Comparison of ENCODE assay signal across 18 cellular contexts in the genomic region with DNA sequence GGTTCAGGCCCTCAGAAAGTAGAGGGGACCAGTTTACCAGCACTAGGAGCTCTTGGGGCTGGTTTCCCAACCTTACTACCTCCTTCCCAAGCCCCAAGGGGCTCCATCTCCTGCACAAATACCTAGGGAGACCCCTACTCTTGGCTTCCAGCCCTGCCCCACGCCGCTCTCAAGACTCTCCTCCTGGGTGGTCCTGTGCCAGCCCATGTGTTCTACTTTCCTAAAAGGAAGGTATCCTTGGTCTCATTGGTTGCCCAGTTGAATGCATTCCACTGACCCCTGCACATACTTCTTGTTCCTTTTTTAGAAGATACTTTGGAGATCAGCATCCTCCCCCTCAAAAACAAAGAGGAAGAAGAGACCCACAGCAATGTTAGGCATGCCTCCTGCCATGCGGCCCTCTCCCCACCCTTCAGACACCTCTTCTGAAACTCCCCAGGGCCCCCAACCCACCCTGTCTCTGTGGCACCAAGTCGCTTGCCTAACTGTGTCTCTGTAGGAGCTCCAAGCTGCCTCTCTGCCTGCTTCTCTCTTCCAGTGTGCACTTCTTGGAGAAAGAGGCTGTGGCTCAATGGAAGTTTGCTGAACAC. TPM values are rescaled to one million over a fixed set of nuclear protein-coding genes. Genes with fewer than 3 reads are reported as not detected.
"Had no signal": no experiment of that assay in that cellular context is flagged by ENCODE, and none has a peak within 500 bp of the region (broad histone marks: within the 10 kb centered on the region; RNA-seq: fewer than 3 reads in every experiment).

No MANE protein-coding gene starts in this region.

- H3K9me3 Mint-ChIP-seq: activated CD8-positive, alpha-beta T cell treated with anti-CD3 and anti-CD28 coated beads for 36 hours; activated naive CD4-positive, alpha-beta T cell treated with anti-CD3 and anti-CD28 coated beads, Interleukin-2, amount 50 U/mL, for 24 hours; activated T-helper 17 cell treated with anti-CD3 and anti-CD28 coated beads, Interleukin-2, amount 50 U/mL, for 72 hours; immature natural killer cell; stimulated activated effector memory CD8-positive, alpha-beta T cell treated with anti-CD3 and anti-CD28 coated beads, Interleukin-12 subunit alpha, Interleukin-12 subunit beta, amount 100 ng/mL, for 72 hours; type B pancreatic cell had no signal

- H3K4me3 ChIP-seq: lower lobe of right lung, smooth muscle cell had no signal

- H3K4me2 ChIP-seq: smooth muscle cell had no signal

- H3K4me3 Mint-ChIP-seq: activated CD4-positive, alpha-beta T cell treated with anti-CD3 and anti-CD28 coated beads for 36 hours; activated CD8-positive, alpha-beta T cell treated with anti-CD3 and anti-CD28 coated beads for 36 hours; activated naive CD4-positive, alpha-beta T cell treated with anti-CD3 and anti-CD28 coated beads, Interleukin-2, amount 50 U/mL, for 24 hours; activated T-helper 17 cell treated with anti-CD3 and anti-CD28 coated beads, Interleukin-2, amount 50 U/mL, for 72 hours; immature natural killer cell; stimulated activated effector memory CD8-positive, alpha-beta T cell treated with anti-CD3 and anti-CD28 coated beads, Interleukin-12 subunit alpha, Interleukin-12 subunit beta, amount 100 ng/mL, for 72 hours; type B pancreatic cell had no signal

- H3K27ac ChIP-seq: lower lobe of right lung, neutrophil, WERI-Rb-1 had no signal

- H3K9me3 ChIP-seq: lower lobe of right lung, neutrophil had no signal

- DNase-seq: activated CD4-positive, alpha-beta T cell treated with anti-CD3 and anti-CD28 coated beads for 36 hours; activated CD8-positive, alpha-beta T cell treated with anti-CD3 and anti-CD28 coated beads for 36 hours; glutamatergic neuron; immature natural killer cell; left cardiac atrium; lower lobe of right lung; naive B cell; right cardiac atrium; WERI-Rb-1 had no signal

- H3K36me3 Mint-ChIP-seq: activated naive CD4-positive, alpha-beta T cell treated with anti-CD3 and anti-CD28 coated beads, Interleukin-2, amount 50 U/mL, for 24 hours; immature natural killer cell; naive B cell; stimulated activated effector memory CD8-positive, alpha-beta T cell treated with anti-CD3 and anti-CD28 coated beads, Interleukin-12 subunit alpha, Interleukin-12 subunit beta, amount 100 ng/mL, for 72 hours; type B pancreatic cell had no signal

- H3K27ac Mint-ChIP-seq: activated CD4-positive, alpha-beta T cell treated with anti-CD3 and anti-CD28 coated beads for 36 hours; activated CD8-positive, alpha-beta T cell treated with anti-CD3 and anti-CD28 coated beads for 36 hours; activated naive CD4-positive, alpha-beta T cell treated with anti-CD3 and anti-CD28 coated beads, Interleukin-2, amount 50 U/mL, for 24 hours; activated T-helper 17 cell treated with anti-CD3 and anti-CD28 coated beads, Interleukin-2, amount 50 U/mL, for 72 hours; immature natural killer cell; type B pancreatic cell had no signal

- H3K36me3 ChIP-seq: lower lobe of right lung, neutrophil, WERI-Rb-1 had no signal

RNA-seq across cellular contexts. Expression of a gene that starts 4.1 kb away (rescaled TPM):
- total RNA-seq: activated CD4-positive, alpha-beta T cell treated with anti-CD3 and anti-CD28 coated beads for 36 hours; activated CD8-positive, alpha-beta T cell treated with anti-CD3 and anti-CD28 coated beads for 36 hours; activated T-helper 17 cell treated with anti-CD3 and anti-CD28 coated beads, Interleukin-2, amount 50 U/mL, for 72 hours; dermis microvascular lymphatic vessel endothelial cell; fibroblast of villous mesenchyme; lower lobe of right lung; right cardiac atrium; T-helper 2 cell treated with Interferon-gamma antibody and Interleukin-4, amounts not matched to agents 100 ng/mL and 5 ng/mL, for 36 hours had no signal
- polyA plus RNA-seq: immature natural killer cell, right cardiac atrium had no signal

RNA-seq across cellular contexts. Expression of a gene that starts 4.6 kb away (rescaled TPM):
- total RNA-seq: activated T-helper 17 cell treated with anti-CD3 and anti-CD28 coated beads, Interleukin-2, amount 50 U/mL, for 72 hours; dermis microvascular lymphatic vessel endothelial cell; fibroblast of villous mesenchyme had no signal
- polyA plus RNA-seq: immature natural killer cell had no signal
